ENCODE assay signal across 11 cellular contexts in genomic region chr1:24556414-24556795, GRCh38. TPM values are rescaled to one million over a fixed set of nuclear protein-coding genes. Genes with fewer than 3 reads are reported as not detected.
DNase-seq lines count a peak whose midpoint lies in the region; ATAC-seq, FAIRE-seq and TF ChIP-seq lines count a peak whose summit lies in the region.
"Had no signal": no experiment of that assay in that cellular context is flagged by ENCODE, and none has a peak within 500 bp of the region (broad histone marks: within the 10 kb centered on the region; RNA-seq: fewer than 3 reads in every experiment).

No MANE protein-coding gene starts in this region.

- WGBS in HepG2 (ENCODE audit: low lambda C conversion rate): 65% methylated on average over 13 of the region's 19 CpGs
- 49% methylated on average over 19 of the region's 19 CpGs; no CpG with 5 or more reads in 1 of the 2 donors for WGBS in transverse colon (ENCODE audit: low coverage in 1 of 2), 2 donors

- H3K9me3 ChIP-seq in breast epithelium (no peaks in the 10 kb centered on the region), HepG2 (ENCODE audit: low read length) (no peaks in the 10 kb centered on the region), transverse colon (no peaks in the 10 kb centered on the region)

- peak overlapping the region; percentile 65; the same call in 1 of the 2 replicates for H3K9ac ChIP-seq in HepG2 (ENCODE audit: insufficient read depth, low read depth, low read length)

- H3K36me3 Mint-ChIP-seq in MCF 10A (ENCODE audit: insufficient read depth, unreplicated experiment): no peaks in the 10 kb centered on the region
- H3K36me3 Mint-ChIP-seq in activated naive CD8-positive, alpha-beta T cell: no peaks in the 10 kb centered on the region

- no peaks in the 10 kb centered on the region for H3K36me3 ChIP-seq in breast epithelium
- no peaks in the 10 kb centered on the region for H3K36me3 ChIP-seq in HepG2 (replicated peaks in 1 of 2; ENCODE audit: control insufficient read depth in 1 of 2, insufficient read depth in 2 of 2, low read length in 2 of 2)
- H3K36me3 ChIP-seq in transverse colon: no peaks in the 10 kb centered on the region

- no peak overlapping the region for H2AFZ ChIP-seq in HepG2 (ENCODE audit: low read length)

- H3K4me3 ChIP-seq in breast epithelium (peak overlapping the region in 2 of 3 donors; percentile 54 to 60), HepG2 (replicated peaks in 1 of 3; ENCODE audit: insufficient read depth in 1 of 3, low read depth in 2 of 3, low read length in 3 of 3) (peak overlapping the region; percentile 60 to 82 (median 68)), transverse colon (peak overlapping the region; percentile 32 to 55 (median 38))

- no peak overlapping the region for H3K4me3 Mint-ChIP-seq in MCF 10A (ENCODE audit: unreplicated experiment)
- H3K4me3 Mint-ChIP-seq in activated naive CD8-positive, alpha-beta T cell: peak overlapping the region; percentile 67

- no peaks in the 10 kb centered on the region for H3K9me3 Mint-ChIP-seq in MCF 10A (ENCODE audit: unreplicated experiment)
- H3K9me3 Mint-ChIP-seq in activated naive CD8-positive, alpha-beta T cell (ENCODE audit: low read depth): no peaks in the 10 kb centered on the region

- TF ChIP-seq EP300 in HepG2 (IDR thresholded peaks at IDR 0.05; ENCODE audit: low read depth in 2 of 2, low read length in 2 of 2) (no peak), HepG2 (CRISPR knock-in tag; IDR thresholded peaks at IDR 0.05; ENCODE audit: borderline replicate concordance) (no peak), transverse colon (IDR thresholded peaks at IDR 0.05; ENCODE audit: low read depth) (no peak)

- H3K27me3 ChIP-seq in breast epithelium: no peaks in the 10 kb centered on the region
- no peaks in the 10 kb centered on the region for H3K27me3 ChIP-seq in HepG2 (ENCODE audit: control insufficient read depth in 1 of 2, insufficient read depth in 2 of 2, low read length in 2 of 2)
- peaks cover 33% of the 10 kb centered on the region for H3K27me3 ChIP-seq in transverse colon

- no peak for FAIRE-seq in HepG2 (lab: Jason Lieb, UNC)
- FAIRE-seq: astrocyte, small intestine had no signal

- H3K4me2 ChIP-seq in HepG2 (ENCODE audit: low read depth, low read length): peak overlapping the region; percentile 96

- in situ Hi-C loops in HepG2 (cut with HindIII; ENCODE audit: extremely low pct_ligation_motif_present, low pct_unique_long_range_greater_than_20kb): no loop called here
- in situ Hi-C loops in transverse colon (cut with MboI; ENCODE audit: low pct_ligation_motif_present in 1 of 4, low pct_unique_long_range_greater_than_20kb in 1 of 4, low sequenced_read_pairs in 3 of 4): no loop called here

- TF ChIP-seq RAD21 in HepG2 (CRISPR knock-in tag; IDR thresholded peaks at IDR 0.05): no peak

- no TSS peak for BruUV-seq in MCF 10A (replicated peaks; lab: Mats Ljungman, UMichigan)
- no TSS peak for BruUV-seq in HepG2 (replicated peaks; lab: Mats Ljungman, UMichigan)

- no peak for ATAC-seq in HepG2
- ATAC-seq in GM21529 (IDR thresholded peaks at IDR 0.05; ENCODE audit: unreplicated experiment): no peak
- ATAC-seq in HG02678 (IDR thresholded peaks at IDR 0.05; ENCODE audit: unreplicated experiment): no peak

- intact Hi-C loops in breast epithelium (cut with DNase I; ENCODE audit: low total_unique reads) (no loop called here), MCF 10A (cut with micrococcal nuclease) (no loop called here), HepG2 (cut with micrococcal nuclease; ENCODE audit: unreplicated experiment) (loop anchor here (5.0 kb wide), 2 partner anchors 54 to 81 kb away; partner anchors contain the start of gene RCAN3), transverse colon (cut with DNase I; ENCODE audit: low total_unique reads) (no loop called here)

- TF ChIP-seq CTCF in breast epithelium (IDR thresholded peaks at IDR 0.05): no peak
- no peak for TF ChIP-seq CTCF in MCF 10A (IDR thresholded peaks at IDR 0.05; ENCODE audit: unreplicated experiment)
- TF ChIP-seq CTCF in HepG2 (CRISPR knock-in tag; IDR thresholded peaks at IDR 0.05): no peak
- TF ChIP-seq CTCF in transverse colon (IDR thresholded peaks at IDR 0.05): no peak

- peak in 1 of 2 donors; percentile 41 for DNase-seq in breast epithelium (ENCODE audit: low spot score in 2 of 2)
- no peak for DNase-seq in MCF 10A (ENCODE audit: unreplicated experiment)
- no peak for DNase-seq in HepG2 (ENCODE audit: low spot score)
- no peak for DNase-seq in transverse colon
- DNase-seq in activated CD4-positive, alpha-beta T cell treated with anti-CD3 and anti-CD28 coated beads for 48 hours: no peak
- DNase-seq: NCI-H1417 treated with DMSO at 0.1 percent for 48 hours had no signal

- peaks cover 4% of the 10 kb centered on the region for H3K79me2 ChIP-seq in HepG2 (ENCODE audit: insufficient read depth, low read length)

- no peaks in the 10 kb centered on the region for H3K4me1 Mint-ChIP-seq in MCF 10A (ENCODE audit: insufficient read depth, unreplicated experiment)
- H3K4me1 Mint-ChIP-seq in activated naive CD8-positive, alpha-beta T cell (ENCODE audit: low read depth): peaks cover 14% of the 10 kb centered on the region

- no peak overlapping the region for H3K27ac ChIP-seq in breast epithelium
- H3K27ac ChIP-seq in HepG2 (ENCODE audit: extremely low read length, insufficient read depth, low read length): peak overlapping the region; percentile 40
- peak overlapping the region in 1 of 4 donors; percentile 38 for H3K27ac ChIP-seq in transverse colon

- CTCF ChIA-PET in MCF 10A (lab: Yijun Ruan, JAX): no interaction called here
- CTCF ChIA-PET in HepG2 (lab: Yijun Ruan, JAX; ENCODE audit: low intra/inter-chr PET ratio, low total read pairs): interaction anchor here (1.3 to 1.5 kb wide), 2 partner anchors 31 to 79 kb away, joined by 3 to 5 read pairs; no protein-coding TSS in a partner anchor

- no peak for TF ChIP-seq POLR2A in breast epithelium (IDR thresholded peaks at IDR 0.05)
- TF ChIP-seq POLR2A in HepG2 (IDR thresholded peaks at IDR 0.05; ENCODE audit: insufficient read depth in 1 of 2, low read depth in 2 of 2, low read length in 2 of 2): no peak
- TF ChIP-seq POLR2A in transverse colon (IDR thresholded peaks at IDR 0.05): no peak

- peaks cover 11% of the 10 kb centered on the region for H3K27me3 Mint-ChIP-seq in MCF 10A (ENCODE audit: insufficient read depth, unreplicated experiment)
- no peaks in the 10 kb centered on the region for H3K27me3 Mint-ChIP-seq in activated naive CD8-positive, alpha-beta T cell

- POLR2A ChIA-PET in MCF 10A (lab: Yijun Ruan, JAX) (no interaction called here), HepG2 (lab: Yijun Ruan, JAX) (no interaction called here)

- H3K4me1 ChIP-seq in breast epithelium (peaks cover 0 to 7% of the 10 kb centered on the region in 2 donors), HepG2 (ENCODE audit: insufficient read depth, low read length) (peaks cover 79% of the 10 kb centered on the region), transverse colon (peaks cover 0 to 24% (median 6%) of the 10 kb centered on the region in 4 donors)

- no peak overlapping the region for H3K27ac Mint-ChIP-seq in MCF 10A (ENCODE audit: low read depth, unreplicated experiment)
- no peak overlapping the region for H3K27ac Mint-ChIP-seq in activated naive CD8-positive, alpha-beta T cell

- no peaks in the 10 kb centered on the region; the same call in 1 of the 2 replicates for H4K20me1 ChIP-seq in HepG2 (ENCODE audit: insufficient read depth, low read length)

RNA-seq across cellular contexts. Expression of gene NCMAP, which starts 0.5 kb away (rescaled TPM):
- total RNA-seq in breast epithelium: 1 to 10 TPM in 1 of 3 donors, under 1 TPM in 2; 0.16 to 8.2 (median 0.98) TPM
- total RNA-seq in MCF 10A (2022): not detected in 2 replicates
- total RNA-seq in HepG2 (2016; rRNA removed; fragmentation: Illumina TruSeq; extraction: Trizol): 2.7 and 2.9 TPM in 2 replicates
- total RNA-seq in HepG2 (2016; cell fraction: cytosol; rRNA removed; fragmentation: Illumina TruSeq; extraction: Trizol; ENCODE audit: low read depth): 1.1 and 1.7 TPM in 2 replicates
- total RNA-seq in HepG2 (2016; cell fraction: insoluble cytoplasmic fraction; rRNA removed; fragmentation: Illumina TruSeq; extraction: Trizol): 2.5 and 2.7 TPM in 2 replicates
- total RNA-seq in HepG2 (2016; cell fraction: membrane; rRNA removed; fragmentation: Illumina TruSeq; extraction: Trizol): 3.6 and 4.1 TPM in 2 replicates
- 1.3 and 1.7 TPM in 2 replicates for total RNA-seq in HepG2 (2016; cell fraction: nucleus; rRNA removed; fragmentation: Illumina TruSeq; extraction: Trizol)
- polyA plus RNA-seq in HepG2 (2011; rRNA removed): 20.0 and 22.0 TPM in 2 replicates
- 16.3 and 22.0 TPM in 2 replicates for polyA plus RNA-seq in HepG2 (2011; cell fraction: cytosol; rRNA removed)
- polyA plus RNA-seq in HepG2 (2011; cell fraction: nucleus; rRNA removed): 6.2 and 8.2 TPM in 2 replicates
- polyA plus RNA-seq in HepG2 (2012): 9.9 and 19.2 TPM in 2 replicates
- polyA plus RNA-seq in HepG2 (2016; cell fraction: cytosol; fragmentation: Illumina TruSeq; extraction: Trizol; ENCODE audit: low read depth): 1.1 and 1.6 TPM in 2 replicates
- polyA plus RNA-seq in HepG2 (2016; cell fraction: insoluble cytoplasmic fraction; fragmentation: Illumina TruSeq; extraction: Trizol; ENCODE audit: low read depth): 2.0 and 2.2 TPM in 2 replicates
- 2.3 and 3.2 TPM in 2 replicates for polyA plus RNA-seq in HepG2 (2016; cell fraction: membrane; fragmentation: Illumina TruSeq; extraction: Trizol; ENCODE audit: low read depth)
- polyA plus RNA-seq in HepG2 (2016; cell fraction: nucleus; fragmentation: Illumina TruSeq; extraction: Trizol; ENCODE audit: insufficient read depth, low read depth): 2.1 and 2.3 TPM in 2 replicates
- 28.8 TPM in 1 of 2 replicates, not detected in the other for polyA minus RNA-seq in HepG2 (2011; rRNA and poly(A)+ RNA removed; ENCODE audit: low replicate concordance)
- polyA minus RNA-seq in HepG2 (2011; cell fraction: cytosol; rRNA and poly(A)+ RNA removed): 13.1 and 18.4 TPM in 2 replicates
- 6.2 and 9.0 TPM in 2 replicates for polyA minus RNA-seq in HepG2 (2011; cell fraction: nucleus; rRNA and poly(A)+ RNA removed)
- 1 to 10 TPM in 2 of 4 donors, under 1 TPM in 1, not detected in 1; 0.37 to 2.2 (median 1.4) TPM for total RNA-seq in transverse colon
- total RNA-seq: astrocyte had no signal

RNA-seq across cellular contexts. Expression of gene RCAN3, which starts 53.8 kb away (rescaled TPM):
- total RNA-seq in breast epithelium: 10 to 100 TPM in 1 of 3 donors, 1 to 10 TPM in 2; 5.0 to 22.7 (median 8.8) TPM
- total RNA-seq in MCF 10A (2022): 6.1 and 7.1 TPM in 2 replicates
- total RNA-seq in HepG2 (2016; rRNA removed; fragmentation: Illumina TruSeq; extraction: Trizol): 13.3 and 13.6 TPM in 2 replicates
- 11.1 and 12.8 TPM in 2 replicates for total RNA-seq in HepG2 (2016; cell fraction: cytosol; rRNA removed; fragmentation: Illumina TruSeq; extraction: Trizol; ENCODE audit: low read depth)
- 12.7 and 13.1 TPM in 2 replicates for total RNA-seq in HepG2 (2016; cell fraction: insoluble cytoplasmic fraction; rRNA removed; fragmentation: Illumina TruSeq; extraction: Trizol)
- 11.4 and 12.2 TPM in 2 replicates for total RNA-seq in HepG2 (2016; cell fraction: membrane; rRNA removed; fragmentation: Illumina TruSeq; extraction: Trizol)
- total RNA-seq in HepG2 (2016; cell fraction: nucleus; rRNA removed; fragmentation: Illumina TruSeq; extraction: Trizol): 6.8 and 7.8 TPM in 2 replicates
- polyA plus RNA-seq in HepG2 (2011; rRNA removed): 10.9 and 12.2 TPM in 2 replicates
- 7.5 and 10.9 TPM in 2 replicates for polyA plus RNA-seq in HepG2 (2011; cell fraction: cytosol; rRNA removed)
- polyA plus RNA-seq in HepG2 (2011; cell fraction: nucleus; rRNA removed): 5.9 and 6.3 TPM in 2 replicates
- 8.9 and 12.1 TPM in 2 replicates for polyA plus RNA-seq in HepG2 (2012)
- polyA plus RNA-seq in HepG2 (2016; cell fraction: cytosol; fragmentation: Illumina TruSeq; extraction: Trizol; ENCODE audit: low read depth): 5.1 and 5.8 TPM in 2 replicates
- 11.8 and 14.0 TPM in 2 replicates for polyA plus RNA-seq in HepG2 (2016; cell fraction: insoluble cytoplasmic fraction; fragmentation: Illumina TruSeq; extraction: Trizol; ENCODE audit: low read depth)
- polyA plus RNA-seq in HepG2 (2016; cell fraction: membrane; fragmentation: Illumina TruSeq; extraction: Trizol; ENCODE audit: low read depth): 9.8 and 11.1 TPM in 2 replicates
- 11.0 and 12.1 TPM in 2 replicates for polyA plus RNA-seq in HepG2 (2016; cell fraction: nucleus; fragmentation: Illumina TruSeq; extraction: Trizol; ENCODE audit: insufficient read depth, low read depth)
- 5.6 and 20.2 TPM in 2 replicates for polyA minus RNA-seq in HepG2 (2011; rRNA and poly(A)+ RNA removed; ENCODE audit: low replicate concordance)
- 12.3 and 12.5 TPM in 2 replicates for polyA minus RNA-seq in HepG2 (2011; cell fraction: cytosol; rRNA and poly(A)+ RNA removed)
- polyA minus RNA-seq in HepG2 (2011; cell fraction: nucleus; rRNA and poly(A)+ RNA removed): 4.2 and 8.7 TPM in 2 replicates
- total RNA-seq in transverse colon: 10 to 100 TPM in 2 of 4 donors, 1 to 10 TPM in 2; 6.4 to 17.5 (median 11.3) TPM
